In the genomic region with DNA sequence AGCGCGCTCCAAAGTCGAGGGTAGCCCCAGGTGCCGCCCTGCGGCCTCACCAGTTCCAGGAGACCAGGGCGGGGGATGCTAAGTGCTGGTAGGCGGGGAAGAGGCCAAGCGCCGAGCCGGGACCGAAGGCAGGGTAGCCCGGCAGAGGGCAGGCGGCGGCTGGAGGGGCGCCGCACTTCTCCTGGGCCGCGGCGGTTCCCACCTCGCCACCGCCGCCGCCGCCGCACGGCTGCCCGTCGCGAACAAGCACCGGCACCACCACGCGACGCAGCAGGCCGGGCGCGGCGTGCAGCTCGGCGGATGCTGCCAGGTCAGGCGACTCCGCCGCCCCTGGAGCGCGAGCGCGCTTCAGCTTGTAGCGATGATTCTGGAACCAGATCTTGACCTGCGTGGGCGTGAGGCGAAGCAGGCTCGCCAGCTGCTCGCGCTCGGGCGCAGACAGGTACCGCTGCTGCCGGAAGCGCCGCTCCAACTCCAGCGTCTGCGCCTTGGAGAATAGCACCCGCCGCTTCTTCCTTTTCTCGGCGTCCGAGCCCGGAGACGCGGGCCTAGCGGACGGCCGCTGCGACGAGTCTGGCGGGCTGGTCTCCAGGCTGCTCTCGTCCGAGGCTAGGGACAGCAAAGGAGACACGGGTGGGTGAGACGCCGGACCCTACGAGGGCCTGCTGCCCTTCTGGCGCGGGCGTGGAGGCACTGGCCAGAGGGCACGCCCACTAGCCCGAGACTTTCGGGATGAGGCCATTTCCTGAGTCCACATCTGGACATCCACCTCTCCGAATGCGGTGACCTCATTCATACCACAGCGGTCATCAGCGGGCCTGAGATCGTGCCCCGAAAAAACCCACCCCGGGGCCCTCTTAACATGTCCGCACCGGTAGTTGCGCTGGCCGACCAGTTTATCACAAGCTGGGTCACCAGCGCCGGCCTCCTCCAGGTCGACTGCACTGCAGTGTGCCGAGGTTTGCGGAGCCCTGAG, we compare ENCODE assay signal across 8 cellular contexts. TPM values are rescaled to one million over a fixed set of nuclear protein-coding genes. Genes with fewer than 3 reads are reported as not detected.
DNase-seq lines count a peak whose midpoint lies in the region; ATAC-seq and TF ChIP-seq lines count a peak whose summit lies in the region.

No MANE protein-coding gene starts in this region.

- no peak overlapping the region for H3K27ac ChIP-seq in right lobe of liver
- H3K27ac ChIP-seq in aorta (ENCODE audit: low read depth in 1 of 2, low read length in 2 of 2): no peak overlapping the region

- H3K9me3 ChIP-seq in right lobe of liver: no peaks in the 10 kb centered on the region
- no peaks in the 10 kb centered on the region for H3K9me3 ChIP-seq in aorta (ENCODE audit: control insufficient read depth, low read length)

- 2% methylated on average over 24 of the region's 103 CpGs for WGBS in right lobe of liver (ENCODE audit: insufficient coverage, low coverage, low lambda C conversion rate, missing lambda C conversion rate)
- 0 to 1% methylated on average over 95 to 103 of the region's 103 CpGs for WGBS in aorta, 2 donors

- peak overlapping the region; percentile 24 to 49 for H3K4me3 ChIP-seq in cardiac fibroblast (replicated peaks in 1 of 2; ENCODE audit: low read depth in 2 of 2, low read length in 2 of 2)
- peak overlapping the region in 2 of 3 donors; percentile 9 to 31 for H3K4me3 ChIP-seq in right lobe of liver
- H3K4me3 ChIP-seq in aorta (ENCODE audit: low read length in 2 of 2): peak overlapping the region; percentile 12 to 37

- H3K36me3 ChIP-seq in right lobe of liver (no peaks in the 10 kb centered on the region), aorta (ENCODE audit: control insufficient read depth in 1 of 2, insufficient read depth in 2 of 2, low read length in 1 of 2) (no peaks in the 10 kb centered on the region)

- no peak for TF ChIP-seq POLR2A in right lobe of liver (IDR thresholded peaks at IDR 0.05)

- POLR2A ChIA-PET in GM10248 (lab: Yijun Ruan, JAX): no interaction called here

- DNase-seq in GM10248 (ENCODE audit: extremely low spot score) (peak; percentile 30), NCI-H128 (lab: John Stamatoyannopoulos, UW; ENCODE audit: unreplicated experiment) (peak; percentile 54), cardiac fibroblast (ENCODE audit: low read depth in 2 of 2) (peak; percentile 27 to 45), right lobe of liver (no peak), aorta (peak in 1 of 2 donors; percentile 76), UCSD-AML1 (lab: John Stamatoyannopoulos, UW; ENCODE audit: unreplicated experiment) (no peak)

- intact Hi-C loops in right lobe of liver (cut with DNase I) (no loop called here), aorta (cut with DNase I) (loop anchor here in 1 of 2 donors (5.0 kb wide), 1 partner anchor 1171 kb away; no protein-coding TSS in a partner anchor)

- peaks cover 0 to 10% (median 0%) of the 10 kb centered on the region in 4 donors for H3K4me1 ChIP-seq in right lobe of liver
- H3K4me1 ChIP-seq in aorta (ENCODE audit: control insufficient read depth in 1 of 2, insufficient read depth in 2 of 2, low read length in 2 of 2): no peaks in the 10 kb centered on the region

- TF ChIP-seq CTCF in GM10248 (IDR thresholded peaks at IDR 0.05; ENCODE audit: control extremely low read depth, extremely low read depth, low read depth, missing control alignments) (no peak), cardiac fibroblast (IDR thresholded peaks at IDR 0.05; ENCODE audit: low read depth, low read length) (no peak), right lobe of liver (IDR thresholded peaks at IDR 0.05) (no peak)

- H3K27me3 ChIP-seq in right lobe of liver (peaks cover 7 to 15% of the 10 kb centered on the region in 2 donors), aorta (ENCODE audit: control insufficient read depth in 1 of 2, insufficient read depth in 2 of 2, low read length in 1 of 2) (peaks cover 0 to 2% of the 10 kb centered on the region in 2 donors)

- ATAC-seq in right lobe of liver: peak; percentile 17 to 59 (median 29)
- peak; percentile 6 for ATAC-seq in aorta (ENCODE audit: low FRiP score)
- no peak for ATAC-seq in HG02798 (IDR thresholded peaks at IDR 0.05; ENCODE audit: poor library complexity, unreplicated experiment)
- ATAC-seq in GM21529 (IDR thresholded peaks at IDR 0.05; ENCODE audit: unreplicated experiment): no peak

- CTCF ChIA-PET in GM10248 (lab: Yijun Ruan, JAX): no interaction called here

RNA-seq across cellular contexts. Expression of a gene that starts 1.3 kb away (rescaled TPM):
- not detected for total RNA-seq in right lobe of liver
- not detected for total RNA-seq in aorta
- polyA plus RNA-seq in aorta: not detected

Comparison
In these comparisons a context has a peak if more than half of its experiments do, and no peak if none do; other contexts are left out.
1. DNase-seq: peak in GM10248 (single experiment), NCI-H128 (single experiment) and cardiac fibroblast (2 of 2); none in right lobe of liver (0 of 3) and UCSD-AML1 (single experiment).
2. ATAC-seq: peak in right lobe of liver (4 of 4) and aorta (single experiment); none in HG02798 (single experiment) and GM21529 (single experiment).
3. Peak in every context shown above with its lines, with median percentiles within 50 percentile points of each other: H3K4me3 ChIP-seq.